ENCODE assay signal across 10 cellular contexts in the genomic region with DNA sequence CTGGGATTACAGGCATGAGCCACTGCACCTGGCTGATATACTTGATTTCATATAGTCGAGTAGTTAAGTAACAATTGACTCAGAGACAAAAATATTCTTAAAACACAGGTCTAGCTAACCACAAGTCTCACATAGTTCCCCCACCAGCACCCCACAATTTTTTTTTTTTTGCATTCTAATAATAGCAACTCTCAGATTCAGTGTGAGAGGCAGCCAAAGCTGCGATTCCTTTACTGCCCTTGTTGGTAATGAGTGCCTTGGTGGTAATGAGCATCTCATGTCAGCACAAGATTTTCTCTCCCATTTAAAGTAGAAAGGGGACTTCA.
A peak's percentile ranks its signal among the peaks of the same experiment; 100 is the strongest.
DNase-seq lines count a peak whose midpoint lies in the region; ATAC-seq and TF ChIP-seq lines count a peak whose summit lies in the region.
"Had no signal": no experiment of that assay in that cellular context is flagged by ENCODE, and none has a peak within 500 bp of the region (broad histone marks: within the 10 kb centered on the region; RNA-seq: fewer than 3 reads in every experiment).

No MANE protein-coding gene starts in this region.

- intact Hi-C loops in posterior vena cava (cut with DNase I): no loop called here

- no peaks in the 10 kb centered on the region for H3K36me3 Mint-ChIP-seq in immature natural killer cell
- H3K36me3 Mint-ChIP-seq: activated naive CD8-positive, alpha-beta T cell treated with anti-CD3 and anti-CD28 coated beads, Interleukin-2, amount 10 ng/mL, durations not matched to agents 7 days and 5 days had no signal

- no peak overlapping the region for H3K27ac Mint-ChIP-seq in immature natural killer cell
- H3K27ac Mint-ChIP-seq: activated naive CD8-positive, alpha-beta T cell treated with anti-CD3 and anti-CD28 coated beads, Interleukin-2, amount 10 ng/mL, durations not matched to agents 7 days and 5 days had no signal

- DNase-seq in GM10248 (ENCODE audit: extremely low spot score) (peak; percentile 57), HT1080 (ENCODE audit: low read depth) (peak; percentile 55), immature natural killer cell (no peak), COLO668 (lab: John Stamatoyannopoulos, UW; ENCODE audit: unreplicated experiment) (no peak), CD1c-positive myeloid dendritic cell (ENCODE audit: extremely low spot score) (no peak), posterior vena cava (ENCODE audit: low spot score) (no peak)
- DNase-seq: activated CD4-positive, alpha-beta T cell treated with anti-CD3 and anti-CD28 coated beads for 1 hour; activated naive CD8-positive, alpha-beta T cell treated with anti-CD3 and anti-CD28 coated beads, Interleukin-2, amount 10 ng/mL, durations not matched to agents 7 days and 5 days had no signal

- ATAC-seq in GM19395 (IDR thresholded peaks at IDR 0.05; ENCODE audit: unreplicated experiment) (peak; percentile 96), HG02870 (IDR thresholded peaks at IDR 0.05; ENCODE audit: unreplicated experiment) (peak; percentile 87)

- CTCF ChIA-PET in GM10248 (lab: Yijun Ruan, JAX): interaction anchor here (4.5 to 11.7 kb wide), 2 partner anchors 13 to 14 kb away, joined by 24 to 117 read pairs; no protein-coding TSS in a partner anchor

- H3K27me3 Mint-ChIP-seq in immature natural killer cell (ENCODE audit: low read depth in 3 of 3): peaks cover 0 to 8% (median 2%) of the 10 kb centered on the region in 3 donors

- no peak overlapping the region for H3K4me3 Mint-ChIP-seq in immature natural killer cell
- H3K4me3 Mint-ChIP-seq: activated naive CD8-positive, alpha-beta T cell treated with anti-CD3 and anti-CD28 coated beads, Interleukin-2, amount 10 ng/mL, durations not matched to agents 7 days and 5 days had no signal

- TF ChIP-seq CTCF in GM10248 (IDR thresholded peaks at IDR 0.05; ENCODE audit: control extremely low read depth, extremely low read depth, low read depth, missing control alignments): no peak

- peaks cover 0 to 3% (median 0%) of the 10 kb centered on the region in 6 donors for H3K9me3 Mint-ChIP-seq in immature natural killer cell
- H3K9me3 Mint-ChIP-seq: activated naive CD8-positive, alpha-beta T cell treated with anti-CD3 and anti-CD28 coated beads, Interleukin-2, amount 10 ng/mL, durations not matched to agents 7 days and 5 days had no signal

- POLR2A ChIA-PET in GM10248 (lab: Yijun Ruan, JAX): no interaction called here

- peaks cover 6 to 8% of the 10 kb centered on the region in 2 donors for H3K4me1 Mint-ChIP-seq in immature natural killer cell

Comparison
In these comparisons a context has a peak if more than half of its experiments do, and no peak if none do; other contexts are left out.
1. DNase-seq: peak in GM10248 (single experiment) and HT1080 (single experiment); none in immature natural killer cell (0 of 3), COLO668 (single experiment), CD1c-positive myeloid dendritic cell (single experiment) and posterior vena cava (single experiment).